1 cellular context compared by ENCODE assay signal in the genomic region with DNA sequence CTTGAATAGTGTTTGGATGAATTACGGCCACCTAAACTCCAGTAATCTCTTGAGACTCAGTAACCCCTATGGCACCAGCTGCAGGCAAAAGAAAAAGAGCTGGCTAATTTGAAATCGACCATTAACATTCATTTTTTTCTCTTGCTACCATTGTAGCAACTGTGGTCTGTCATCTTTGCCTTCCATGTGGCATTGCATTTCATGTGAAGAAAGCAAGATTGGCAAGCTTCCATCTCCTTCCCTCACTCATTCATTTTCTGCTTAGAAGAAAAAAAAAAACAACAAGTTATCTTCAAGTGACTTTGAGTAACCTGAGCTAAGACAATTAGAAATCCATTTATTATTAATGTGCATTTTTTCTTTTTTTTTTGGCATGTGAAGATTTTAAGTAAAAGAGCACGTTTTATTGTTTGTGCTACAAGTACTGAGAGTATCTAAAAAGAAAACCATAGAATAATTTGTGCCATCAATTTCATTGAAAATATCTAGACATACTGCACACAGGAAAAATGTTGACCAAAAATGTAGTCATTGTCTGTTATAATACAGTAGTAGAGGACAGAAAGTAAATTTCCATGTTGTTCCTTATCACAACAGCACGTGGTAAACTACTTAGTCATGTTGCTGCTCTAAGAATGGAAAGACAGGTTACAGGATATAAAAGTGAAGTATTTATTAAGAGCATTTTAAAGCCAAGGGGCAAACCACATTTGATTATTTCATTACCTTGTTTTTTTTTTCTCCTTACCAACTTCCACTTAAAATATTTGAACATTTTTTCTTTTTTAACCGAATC.
TF ChIP-seq lines count a peak whose summit lies in the region.

No MANE protein-coding gene starts in this region.

TF ChIP-seq in IMR-90, 13 proteins besides CTCF, POLR2A, EP300 and RAD21 (continued from another document):
- TF ChIP-seq RCOR1 (IDR thresholded peaks at IDR 0.05; ENCODE audit: insufficient replicate concordance, low read length), result no peak
